In the genomic region with DNA sequence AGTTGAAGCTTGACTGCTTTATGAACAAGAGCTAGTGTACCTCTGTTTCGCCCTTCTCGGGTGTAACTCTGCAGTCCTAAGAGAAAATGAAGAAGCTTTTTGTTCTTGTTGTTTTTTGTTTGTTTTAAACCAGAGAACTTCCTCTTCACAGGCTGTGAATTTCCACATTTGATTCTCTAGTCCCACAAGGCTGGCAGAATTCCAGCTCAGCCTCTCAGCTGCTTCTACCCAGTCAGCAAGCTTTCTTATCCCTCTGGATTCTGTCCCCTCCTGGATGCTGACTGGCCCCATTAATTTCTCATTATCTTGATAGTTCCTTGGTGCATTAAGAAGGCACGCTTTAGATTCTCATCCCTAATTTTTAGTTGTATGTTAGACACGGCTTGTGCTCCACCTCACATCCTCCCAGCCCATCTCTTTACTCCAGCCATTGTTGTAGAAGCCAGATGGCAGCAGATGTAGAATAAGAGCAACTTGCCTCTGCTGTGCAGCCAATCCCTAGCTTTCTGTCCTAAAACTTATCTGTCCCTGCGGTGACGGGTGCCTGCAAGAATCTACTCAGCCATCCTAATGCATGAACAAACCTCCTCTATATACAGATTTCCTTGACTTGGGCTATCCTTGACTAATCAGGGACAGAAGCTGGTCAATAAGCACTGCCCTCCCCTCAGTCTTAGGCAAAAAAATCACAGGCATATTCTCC, we compare ENCODE assay signal across 8 cellular contexts. TPM values are rescaled to one million over a fixed set of nuclear protein-coding genes. Genes with fewer than 3 reads are reported as not detected.
DNase-seq lines count a peak whose midpoint lies in the region; ATAC-seq and TF ChIP-seq lines count a peak whose summit lies in the region.

No MANE protein-coding gene starts in this region.

- no peak overlapping the region for H4K8ac ChIP-seq in H9 (replicated peaks; ENCODE audit: insufficient read length, low read depth, low read length)

- H3K79me1 ChIP-seq in H9 (ENCODE audit: insufficient read depth, low read depth, low read length, poor library complexity, severe bottlenecking) = no peaks in the 10 kb centered on the region

- no peak overlapping the region for H3K18ac ChIP-seq in H9 (ENCODE audit: insufficient read length, low read depth, low read length)

- no peaks in the 10 kb centered on the region for H3K9me3 Mint-ChIP-seq in H9

- WGBS in testis, 2 donors = 42 to 51% methylated on average over 6 of the region's 6 CpGs
- no CpG with 5 or more reads among the region's 6 CpGs for WGBS in H9 (ENCODE audit: extremely low coverage, insufficient read length, low lambda C conversion rate)

- TF ChIP-seq POLR2A in testis (IDR thresholded peaks at IDR 0.05) = no peak

- H3K9ac ChIP-seq in H9 (ENCODE audit: extremely low read depth, insufficient read length, low read length) = no peak overlapping the region

- TF ChIP-seq CTCF in testis (IDR thresholded peaks at IDR 0.05) = no peak
- no peak for TF ChIP-seq CTCF in H9 (conservative IDR thresholded peaks at IDR 0.05)

- H3K56ac ChIP-seq in H9 (ENCODE audit: insufficient read length, low read depth, low read length) = no peak overlapping the region

- H3K27ac ChIP-seq in testis (no peak overlapping the region), H9 (ENCODE audit: insufficient read length, low read depth, low read length) (no peak overlapping the region)

- H4K91ac ChIP-seq in H9 (ENCODE audit: insufficient read length, low read depth, low read length) = no peak overlapping the region

- H3K27me3 ChIP-seq in testis = no peaks in the 10 kb centered on the region
- H3K27me3 ChIP-seq in H9 (ENCODE audit: insufficient read depth, low read length) = no peaks in the 10 kb centered on the region

- no peaks in the 10 kb centered on the region for H3K23me2 ChIP-seq in H9 (ENCODE audit: insufficient read length, low read depth, low read length, poor library complexity, severe bottlenecking)

- H3K4ac ChIP-seq in H9 (ENCODE audit: low read depth, low read length) = no peak overlapping the region

- H2BK20ac ChIP-seq in H9 (ENCODE audit: low read depth, low read length, poor library complexity, severe bottlenecking) = no peak overlapping the region

- no peak overlapping the region for H4K5ac ChIP-seq in H9 (ENCODE audit: insufficient read length, low read depth, low read length)

- no peaks in the 10 kb centered on the region for H4K20me1 ChIP-seq in H9 (ENCODE audit: control insufficient read depth, insufficient read depth, insufficient read length)

- H3K23ac ChIP-seq in H9 (ENCODE audit: insufficient read length, low read depth, low read length) = no peak overlapping the region

- no peak overlapping the region for H2BK12ac ChIP-seq in H9 (ENCODE audit: insufficient read length, low read depth, low read length)

- ATAC-seq in Right ventricle myocardium superior (ENCODE audit: poor library complexity) = peak; percentile 61
- ATAC-seq in GM21447 (IDR thresholded peaks at IDR 0.05; ENCODE audit: unreplicated experiment) = no peak
- no peak for ATAC-seq in GM21529 (IDR thresholded peaks at IDR 0.05; ENCODE audit: unreplicated experiment)

- no peak overlapping the region for H3T11ph ChIP-seq in H9 (ENCODE audit: low read length)

- H2BK15ac ChIP-seq in H9 (ENCODE audit: low read depth, low read length) = no peak overlapping the region

- no peak overlapping the region for H3K14ac ChIP-seq in H9 (ENCODE audit: insufficient read depth, low read length)

- H3K4me3 Mint-ChIP-seq in H9 = no peak overlapping the region

- H2BK5ac ChIP-seq in H9 (ENCODE audit: insufficient read length, low read length) = no peak overlapping the region

- no peaks in the 10 kb centered on the region for H3K36me3 ChIP-seq in testis (ENCODE audit: low read depth, missing control alignments)

- H3K4me3 ChIP-seq in testis = no peak overlapping the region

- peak; percentile 6 for DNase-seq in NCI-H146 (lab: John Stamatoyannopoulos, UW)
- no peak for DNase-seq in NCI-H146 treated with DMSO at 0.1 percent for 48 hours (lab: John Stamatoyannopoulos, UW; ENCODE audit: unreplicated experiment)
- DNase-seq in SHP77 treated with DMSO at 0.1 percent for 48 hours (lab: John Stamatoyannopoulos, UW) = peak; percentile 53
- DNase-seq in Right ventricle myocardium superior = peak; percentile 70
- peak; percentile 61 for DNase-seq in testis
- DNase-seq in H9 = no peak

- no peak overlapping the region for H2BK120ac ChIP-seq in H9 (ENCODE audit: low read depth, low read length, poor library complexity, severe bottlenecking)

- H3K4me1 Mint-ChIP-seq in H9 = no peaks in the 10 kb centered on the region

- peaks cover 45% of the 10 kb centered on the region for H3K27me3 Mint-ChIP-seq in H9 (ENCODE audit: low read depth)

- H3K36me3 Mint-ChIP-seq in H9 (ENCODE audit: insufficient read depth in 1 of 3, low read depth in 3 of 3) = no peaks in the 10 kb centered on the region

- intact Hi-C loops in Right ventricle myocardium superior (cut with DNase I) (no loop called here), testis (cut with DNase I; ENCODE audit: low total_unique reads) (no loop called here)

- no peaks in the 10 kb centered on the region for H3K79me2 ChIP-seq in H9 (ENCODE audit: insufficient read depth, low read length)

- no peak overlapping the region for H2AFZ ChIP-seq in H9 (ENCODE audit: low read length)

- H3K9me3 ChIP-seq in testis (no peaks in the 10 kb centered on the region), H9 (ENCODE audit: control insufficient read depth, low read depth, low read length) (no peaks in the 10 kb centered on the region)

- H3K27ac Mint-ChIP-seq in H9 = no peak overlapping the region

- no peak overlapping the region for H3K4me2 ChIP-seq in H9 (ENCODE audit: insufficient read depth, insufficient read length, low read length)

- H2AK5ac ChIP-seq in H9 (ENCODE audit: insufficient read length, low read length) = no peak overlapping the region

- H3K4me1 ChIP-seq in testis = no peaks in the 10 kb centered on the region
- H3K4me1 ChIP-seq in H9 (ENCODE audit: insufficient read depth, low read length) = no peaks in the 10 kb centered on the region

RNA-seq across cellular contexts. Expression of a gene that starts 12.4 kb away (rescaled TPM):
- total RNA-seq in Right ventricle myocardium superior (not detected), testis (under 1 TPM in 1 of 2 donors, not detected in 1; 0.71 TPM), H9 (2021) (not detected in 2 replicates)
- polyA plus RNA-seq in testis (ENCODE audit: insufficient read depth, low read depth, low replicate concordance) = 1.4 TPM

RNA-seq across cellular contexts. Expression of a gene that starts 35.7 kb away (rescaled TPM):
- total RNA-seq in Right ventricle myocardium superior (not detected), testis (1 to 10 TPM; 3.5 to 6.0 TPM), H9 (2021) (6.3 and 6.5 TPM in 2 replicates)
- polyA plus RNA-seq in testis (ENCODE audit: insufficient read depth, low read depth, low replicate concordance) = 1.7 TPM

RNA-seq across cellular contexts. Expression of a gene that starts 42.8 kb away (rescaled TPM):
- 76.5 TPM for total RNA-seq in Right ventricle myocardium superior
- 10 to 100 TPM; 84.8 to 90.2 TPM for total RNA-seq in testis
- polyA plus RNA-seq in testis (ENCODE audit: insufficient read depth, low read depth, low replicate concordance) = 145 TPM
- 60.9 and 63.5 TPM in 2 replicates for total RNA-seq in H9 (2021)

Comparison
In these comparisons a context has a peak if more than half of its experiments do, and no peak if none do; other contexts are left out.
1. DNase-seq: peak in NCI-H146 (single experiment), SHP77 treated with DMSO at 0.1 percent for 48 hours (single experiment), Right ventricle myocardium superior (single experiment) and testis (single experiment); none in NCI-H146 treated with DMSO at 0.1 percent for 48 hours (single experiment) and H9 (single experiment).